8 cellular contexts compared by ENCODE assay signal in genomic region chr15:85289677-85290365, GRCh38.
DNase-seq lines count a peak whose midpoint lies in the region; ATAC-seq and TF ChIP-seq lines count a peak whose summit lies in the region.

No MANE protein-coding gene starts in this region.

- POLR2A ChIA-PET in activated CD4-positive, alpha-beta memory T cell treated with anti-CD3 and anti-CD28 coated beads, Interleukin-2, amount 10 ng/mL, durations not matched to agents 7 days and 5 days (lab: Charles Lee) = interaction anchor here (0.5 to 0.9 kb wide), 3 partner anchors 90 to 236 kb away, joined by 3 read pairs; no protein-coding TSS in a partner anchor

- intact Hi-C loops in heart right ventricle (cut with DNase I) = loop anchor here in 4 of 10 donors (10.0 kb wide), 3 partner anchors 125 to 545 kb away; no protein-coding TSS in a partner anchor
- intact Hi-C loops in spleen (cut with DNase I; ENCODE audit: low total_unique reads) = loop anchor here (10.0 kb wide), 1 partner anchor 215 kb away; no protein-coding TSS in a partner anchor

- peak; percentile 17 for DNase-seq in stimulated activated CD4-positive, alpha-beta T cell treated with anti-CD3 and anti-CD28 coated beads, Interleukin-15, amount 100 ng/mL, for 24 hours
- DNase-seq in stimulated activated CD4-positive, alpha-beta T cell treated with anti-CD3 and anti-CD28 coated beads, Interleukin-4, amount 100 ng/mL, for 1 hour = no peak
- DNase-seq in NCI-H1092 treated with DMSO at 0.1 percent for 48 hours (lab: John Stamatoyannopoulos, UW) (peak; percentile 40), heart right ventricle (peak in 1 of 2 donors; percentile 45), spleen (no peak), DMS153 (lab: John Stamatoyannopoulos, UW) (no peak)
- DNase-seq in activated CD4-positive, alpha-beta memory T cell treated with anti-CD3 and anti-CD28 coated beads, Interleukin-2, amount 10 ng/mL, durations not matched to agents 7 days and 5 days = peak; percentile 21
- no peak for DNase-seq in stimulated activated CD4-positive, alpha-beta T cell treated with anti-CD3 and anti-CD28 coated beads, Interleukin-4, amount 100 ng/mL, for 24 hours

- no peak overlapping the region for H3K4me3 ChIP-seq in heart right ventricle
- H3K4me3 ChIP-seq in spleen = no peak overlapping the region

- peaks cover 22% of the 10 kb centered on the region for H3K27me3 Mint-ChIP-seq in activated CD4-positive, alpha-beta memory T cell treated with anti-CD3 and anti-CD28 coated beads, Interleukin-2, amount 10 ng/mL, durations not matched to agents 7 days and 5 days

- H3K9me3 ChIP-seq in heart right ventricle (no peaks in the 10 kb centered on the region), spleen (no peaks in the 10 kb centered on the region)

- H3K36me3 Mint-ChIP-seq in activated CD4-positive, alpha-beta memory T cell treated with anti-CD3 and anti-CD28 coated beads, Interleukin-2, amount 10 ng/mL, durations not matched to agents 7 days and 5 days (ENCODE audit: low read depth) = no peaks in the 10 kb centered on the region

- peaks cover 4% of the 10 kb centered on the region for H3K4me1 Mint-ChIP-seq in activated CD4-positive, alpha-beta memory T cell treated with anti-CD3 and anti-CD28 coated beads, Interleukin-2, amount 10 ng/mL, durations not matched to agents 7 days and 5 days

- no peak overlapping the region for H3K27ac Mint-ChIP-seq in activated CD4-positive, alpha-beta memory T cell treated with anti-CD3 and anti-CD28 coated beads, Interleukin-2, amount 10 ng/mL, durations not matched to agents 7 days and 5 days

- peak; percentile 46 to 87 (median 79) for ATAC-seq in heart right ventricle

- H3K9me3 Mint-ChIP-seq in activated CD4-positive, alpha-beta memory T cell treated with anti-CD3 and anti-CD28 coated beads, Interleukin-2, amount 10 ng/mL, durations not matched to agents 7 days and 5 days = no peaks in the 10 kb centered on the region

- H3K27ac ChIP-seq in heart right ventricle (no peak overlapping the region), spleen (no peak overlapping the region)

- TF ChIP-seq POLR2A in spleen (IDR thresholded peaks at IDR 0.05) = no peak

- TF ChIP-seq CTCF in heart right ventricle (IDR thresholded peaks at IDR 0.05) (peak; percentile 18 to 67 (median 57)), spleen (IDR thresholded peaks at IDR 0.05 in 8 of 11, conservative IDR thresholded peaks at IDR 0.05 in 3 of 11) (peak in 9 of 11 experiments; percentile 35 to 62 (median 57))

- WGBS in heart right ventricle, 2 donors = 13 to 14% methylated on average over 6 of the region's 6 CpGs
- WGBS in spleen, 5 donors = 22 to 28% (median 25%) methylated on average over 6 of the region's 6 CpGs

- H3K4me1 ChIP-seq in heart right ventricle (peaks cover 0 to 5% (median 0%) of the 10 kb centered on the region in 9 donors), spleen (no peaks in the 10 kb centered on the region)

- CTCF ChIA-PET in activated CD4-positive, alpha-beta memory T cell treated with anti-CD3 and anti-CD28 coated beads, Interleukin-2, amount 10 ng/mL, durations not matched to agents 7 days and 5 days (lab: Charles Lee) = interaction anchor here (0.6 to 1.9 kb wide), 18 partner anchors 9 to 336 kb away, joined by 3 to 9 read pairs (median 3); no protein-coding TSS in a partner anchor

- H3K27me3 ChIP-seq in heart right ventricle (no peaks in the 10 kb centered on the region), spleen (replicated peaks in 1 of 7) (no peaks in the 10 kb centered on the region)

- H3K4me3 Mint-ChIP-seq in activated CD4-positive, alpha-beta memory T cell treated with anti-CD3 and anti-CD28 coated beads, Interleukin-2, amount 10 ng/mL, durations not matched to agents 7 days and 5 days = no peak overlapping the region

- H3K36me3 ChIP-seq in heart right ventricle (no peaks in the 10 kb centered on the region), spleen (no peaks in the 10 kb centered on the region)

Comparison
In these comparisons a context has a peak if more than half of its experiments do, and no peak if none do; other contexts are left out.
1. DNase-seq: peak in stimulated activated CD4-positive, alpha-beta T cell treated with anti-CD3 and anti-CD28 coated beads, Interleukin-15, amount 100 ng/mL, for 24 hours (single experiment), NCI-H1092 treated with DMSO at 0.1 percent for 48 hours (single experiment) and activated CD4-positive, alpha-beta memory T cell treated with anti-CD3 and anti-CD28 coated beads, Interleukin-2, amount 10 ng/mL, durations not matched to agents 7 days and 5 days (single experiment); none in stimulated activated CD4-positive, alpha-beta T cell treated with anti-CD3 and anti-CD28 coated beads, Interleukin-4, amount 100 ng/mL, for 1 hour (single experiment), spleen (single experiment), DMS153 (single experiment) and stimulated activated CD4-positive, alpha-beta T cell treated with anti-CD3 and anti-CD28 coated beads, Interleukin-4, amount 100 ng/mL, for 24 hours (single experiment).